8 cellular contexts compared by ENCODE assay signal in genomic region chr10:48604408-48605263, GRCh38. TPM values are rescaled to one million over a fixed set of nuclear protein-coding genes. Genes with fewer than 3 reads are reported as not detected.
A peak's percentile ranks its signal among the peaks of the same experiment; 100 is the strongest.
DNase-seq lines count a peak whose midpoint lies in the region; ATAC-seq and TF ChIP-seq lines count a peak whose summit lies in the region.

A gene with protein sequence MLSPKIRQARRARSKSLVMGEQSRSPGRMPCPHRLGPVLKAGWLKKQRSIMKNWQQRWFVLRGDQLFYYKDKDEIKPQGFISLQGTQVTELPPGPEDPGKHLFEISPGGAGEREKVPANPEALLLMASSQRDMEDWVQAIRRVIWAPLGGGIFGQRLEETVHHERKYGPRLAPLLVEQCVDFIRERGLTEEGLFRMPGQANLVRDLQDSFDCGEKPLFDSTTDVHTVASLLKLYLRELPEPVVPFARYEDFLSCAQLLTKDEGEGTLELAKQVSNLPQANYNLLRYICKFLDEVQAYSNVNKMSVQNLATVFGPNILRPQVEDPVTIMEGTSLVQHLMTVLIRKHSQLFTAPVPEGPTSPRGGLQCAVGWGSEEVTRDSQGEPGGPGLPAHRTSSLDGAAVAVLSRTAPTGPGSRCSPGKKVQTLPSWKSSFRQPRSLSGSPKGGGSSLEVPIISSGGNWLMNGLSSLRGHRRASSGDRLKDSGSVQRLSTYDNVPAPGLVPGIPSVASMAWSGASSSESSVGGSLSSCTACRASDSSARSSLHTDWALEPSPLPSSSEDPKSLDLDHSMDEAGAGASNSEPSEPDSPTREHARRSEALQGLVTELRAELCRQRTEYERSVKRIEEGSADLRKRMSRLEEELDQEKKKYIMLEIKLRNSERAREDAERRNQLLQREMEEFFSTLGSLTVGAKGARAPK (minus strand): TSS chr10:48605073. CDS start chr10:48604796, 277 bp downstream.

- in situ Hi-C loops in astrocyte of the spinal cord (cut with HindIII; ENCODE audit: low sequenced_read_pairs) = no loop called here

- DNase-seq in EL = peak; percentile 73
- peak; percentile 52 for DNase-seq in astrocyte of the spinal cord (ENCODE audit: low read depth, low spot score)
- peak in 43 of 51 donors; percentile 9 to 87 (median 62) for DNase-seq in hypothalamus (lab: John Stamatoyannopoulos, UW)
- DNase-seq in renal cortical epithelial cell (ENCODE audit: low read depth) = no peak
- no peak for DNase-seq in NCI-H2196 (lab: John Stamatoyannopoulos, UW; ENCODE audit: unreplicated experiment)
- DNase-seq in NCI-H2107 treated with DMSO at 0.1 percent for 48 hours (lab: John Stamatoyannopoulos, UW; ENCODE audit: unreplicated experiment) = no peak

- ATAC-seq in HG03175 (IDR thresholded peaks at IDR 0.05; ENCODE audit: unreplicated experiment) (peak; percentile 43), HG03342 (IDR thresholded peaks at IDR 0.05; ENCODE audit: unreplicated experiment) (no peak)

- peak within 1 kb of the TSS; percentile 81 for H3K4me3 ChIP-seq in astrocyte of the spinal cord (ENCODE audit: low read depth, low read length)

- TF ChIP-seq CTCF in astrocyte of the spinal cord (IDR thresholded peaks at IDR 0.05; ENCODE audit: low read depth, low read length) = no peak

RNA-seq across cellular contexts. Expression of the gene that starts here (rescaled TPM):
- total RNA-seq in renal cortical epithelial cell = 19.7 and 39.2 TPM in 2 replicates

Comparison
In these comparisons a context has a peak if more than half of its experiments do, and no peak if none do; other contexts are left out.
1. DNase-seq: peak in EL (single experiment), astrocyte of the spinal cord (single experiment) and hypothalamus (43 of 51); none in renal cortical epithelial cell (single experiment), NCI-H2196 (single experiment) and NCI-H2107 treated with DMSO at 0.1 percent for 48 hours (single experiment).